ENCODE assay signal across 10 cellular contexts in genomic region chr14:45976001-45976400, GRCh38.
"Had no signal": no experiment of that assay in that cellular context is flagged by ENCODE, and none has a peak within 500 bp of the region (broad histone marks: within the 10 kb centered on the region; RNA-seq: fewer than 3 reads in every experiment).

No MANE protein-coding gene starts in this region.

- FAIRE-seq: K562 had no signal

- H3K27ac ChIP-seq: GM23248, HL-60 had no signal

- H3K4me1 ChIP-seq: HAP-1 had no signal

- DNase-seq: GM23248, GOT3, H7, HFFc6, IMR-90, KG1 had no signal

- ATAC-seq: HCT116, K562 had no signal

- H3K4me3 ChIP-seq: GM23248, HAP-1, K562 had no signal

- H2AFZ ChIP-seq: GM23248 had no signal

- H3K36me3 ChIP-seq: HAP-1 had no signal

- H3K9ac ChIP-seq: GM23248 had no signal

- H3K9me3 ChIP-seq: HAP-1 had no signal
